In the genomic region with DNA sequence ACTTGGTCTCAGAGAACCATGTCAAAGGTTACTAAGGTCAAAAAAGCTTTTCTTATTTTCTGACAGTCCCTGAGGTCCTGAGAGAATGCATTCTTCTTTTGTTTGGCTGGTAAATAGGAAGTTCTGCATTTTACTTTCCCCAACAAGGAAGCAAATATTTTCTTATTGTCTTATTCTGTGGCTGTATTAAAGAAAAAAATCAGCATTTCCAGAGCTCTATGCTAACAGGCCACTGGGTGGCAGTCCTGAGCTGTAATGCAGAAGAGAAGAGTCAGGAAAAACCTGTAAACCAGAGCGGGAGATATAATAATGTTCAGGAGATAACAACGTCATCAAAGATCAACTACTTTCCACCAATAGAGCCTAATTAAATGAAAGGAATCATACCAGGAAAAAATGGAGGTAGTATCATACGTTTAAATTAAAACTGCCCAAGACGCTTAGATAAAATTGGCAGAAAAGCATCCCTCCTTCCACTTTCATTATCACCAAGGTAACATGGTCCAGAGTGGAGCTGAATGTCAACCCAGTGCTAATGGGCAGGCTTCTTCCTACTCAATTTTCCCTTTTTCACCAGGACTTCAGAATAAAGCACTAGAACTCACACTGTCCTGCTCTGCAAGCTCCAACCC, we compare ENCODE assay signal across 8 cellular contexts. TPM values are rescaled to one million over a fixed set of nuclear protein-coding genes. Genes with fewer than 3 reads are reported as not detected.
DNase-seq lines count a peak whose midpoint lies in the region; ATAC-seq and TF ChIP-seq lines count a peak whose summit lies in the region.

No MANE protein-coding gene starts in this region.

- POLR2A ChIA-PET in CD4-positive, alpha-beta T cell (lab: Charles Lee) = interaction anchor here (0.8 to 1.0 kb wide), 2 partner anchors 42 to 266 kb away, joined by 3 read pairs; no protein-coding TSS in a partner anchor
- POLR2A ChIA-PET in activated CD4-positive, alpha-beta T cell treated with anti-CD3 and anti-CD28 coated beads, Interleukin-2, amount 10 ng/mL, durations not matched to agents 7 days and 5 days (lab: Charles Lee) = no interaction called here

- peaks cover 11% of the 10 kb centered on the region for H3K4me1 Mint-ChIP-seq in CD4-positive, alpha-beta T cell (ENCODE audit: low read depth)
- H3K4me1 Mint-ChIP-seq in activated CD4-positive, alpha-beta T cell treated with anti-CD3 and anti-CD28 coated beads, Interleukin-2, amount 10 ng/mL, durations not matched to agents 7 days and 5 days = peaks cover 14% of the 10 kb centered on the region

- WGBS in lung, 2 donors = 10 to 11% methylated on average over 4 of the region's 4 CpGs

- no peaks in the 10 kb centered on the region for H3K36me3 ChIP-seq in lung (ENCODE audit: control insufficient read depth in 2 of 2, insufficient read depth in 2 of 2, low read length in 2 of 2)

- H3K27me3 Mint-ChIP-seq in CD4-positive, alpha-beta T cell = peaks cover 12% of the 10 kb centered on the region
- H3K27me3 Mint-ChIP-seq in activated CD4-positive, alpha-beta T cell treated with anti-CD3 and anti-CD28 coated beads, Interleukin-2, amount 10 ng/mL, durations not matched to agents 7 days and 5 days = peaks cover 2% of the 10 kb centered on the region

- H3K27ac ChIP-seq in CD4-positive, alpha-beta T cell (ENCODE audit: low read depth, low read length) = no peak overlapping the region
- no peak overlapping the region for H3K27ac ChIP-seq in lung (ENCODE audit: low read depth in 1 of 2, low read length in 1 of 2)

- ATAC-seq in CD4-positive, alpha-beta T cell (ENCODE audit: poor library complexity) = peak; percentile 69
- peak; percentile 51 for ATAC-seq in HG02885 (IDR thresholded peaks at IDR 0.05; ENCODE audit: poor library complexity, unreplicated experiment)
- ATAC-seq in lung (ENCODE audit: insufficient read depth, low FRiP score) = no peak
- no peak for ATAC-seq in GM19467 (IDR thresholded peaks at IDR 0.05; ENCODE audit: unreplicated experiment)

- no peaks in the 10 kb centered on the region for H3K9me3 Mint-ChIP-seq in CD4-positive, alpha-beta T cell
- no peaks in the 10 kb centered on the region for H3K9me3 Mint-ChIP-seq in activated CD4-positive, alpha-beta T cell treated with anti-CD3 and anti-CD28 coated beads, Interleukin-2, amount 10 ng/mL, durations not matched to agents 7 days and 5 days

- CTCF ChIA-PET in CD4-positive, alpha-beta T cell (lab: Charles Lee) = interaction anchor here (0.7 to 2.5 kb wide), 16 partner anchors 9 to 769 kb away, joined by 3 to 18 read pairs (median 4); no protein-coding TSS in a partner anchor
- CTCF ChIA-PET in activated CD4-positive, alpha-beta T cell treated with anti-CD3 and anti-CD28 coated beads, Interleukin-2, amount 10 ng/mL, durations not matched to agents 7 days and 5 days (lab: Charles Lee) = interaction anchor here (0.6 to 1.9 kb wide), 22 partner anchors 9 to 534 kb away, joined by 3 to 11 read pairs (median 4); no protein-coding TSS in a partner anchor

- H3K4me1 ChIP-seq in lung (ENCODE audit: control insufficient read depth in 2 of 2, insufficient read depth in 2 of 2, low read length in 2 of 2) = peaks cover 0 to 2% of the 10 kb centered on the region in 2 donors

- TF ChIP-seq CTCF in CD4-positive, alpha-beta T cell (IDR thresholded peaks at IDR 0.05) = peak; percentile 96
- TF ChIP-seq CTCF in lung (IDR thresholded peaks at IDR 0.05; ENCODE audit: control extremely low read depth, extremely low read depth) = peak; percentile 84

- intact Hi-C loops in CD4-positive, alpha-beta T cell (cut with DNase I, micrococcal nuclease) = loop anchor here (1.0 to 10.0 kb wide), 6 partner anchors 267 to 719 kb away; no protein-coding TSS in a partner anchor

- no peaks in the 10 kb centered on the region for H3K36me3 Mint-ChIP-seq in CD4-positive, alpha-beta T cell (ENCODE audit: low read depth)
- no peaks in the 10 kb centered on the region for H3K36me3 Mint-ChIP-seq in activated CD4-positive, alpha-beta T cell treated with anti-CD3 and anti-CD28 coated beads, Interleukin-2, amount 10 ng/mL, durations not matched to agents 7 days and 5 days (ENCODE audit: low read depth)

- peak; percentile 43 to 70 (median 51) for DNase-seq in CD4-positive, alpha-beta T cell
- peak; percentile 40 to 79 for DNase-seq in NCI-H526 (lab: John Stamatoyannopoulos, UW)
- peak; percentile 69 for DNase-seq in activated CD4-positive, alpha-beta T cell treated with anti-CD3 and anti-CD28 coated beads, Interleukin-2, amount 10 ng/mL, durations not matched to agents 7 days and 5 days
- DNase-seq in dedifferentiated amniotic fluid mesenchymal stem cell (ENCODE audit: extremely low spot score) = peak; percentile 74
- peak; percentile 54 for DNase-seq in lung (ENCODE audit: low spot score)
- peak; percentile 14 for DNase-seq in stimulated activated CD8-positive, alpha-beta memory T cell treated with anti-CD3 and anti-CD28 coated beads, Interleukin-12 subunit alpha, Interleukin-12 subunit beta, amount 100 ng/mL, for 24 hours (ENCODE audit: extremely low read depth)

- H3K4me3 Mint-ChIP-seq in CD4-positive, alpha-beta T cell = peak overlapping the region; percentile 52
- H3K4me3 Mint-ChIP-seq in activated CD4-positive, alpha-beta T cell treated with anti-CD3 and anti-CD28 coated beads, Interleukin-2, amount 10 ng/mL, durations not matched to agents 7 days and 5 days = peak overlapping the region; percentile 46

- no peak overlapping the region for H3K4me3 ChIP-seq in lung

- no peak overlapping the region for H3K27ac Mint-ChIP-seq in CD4-positive, alpha-beta T cell
- H3K27ac Mint-ChIP-seq in activated CD4-positive, alpha-beta T cell treated with anti-CD3 and anti-CD28 coated beads, Interleukin-2, amount 10 ng/mL, durations not matched to agents 7 days and 5 days = no peak overlapping the region

- H3K27me3 ChIP-seq in CD4-positive, alpha-beta T cell (ENCODE audit: control insufficient read depth, insufficient read depth, low read length) = no peaks in the 10 kb centered on the region
- H3K27me3 ChIP-seq in lung (ENCODE audit: control insufficient read depth, insufficient read depth) = no peaks in the 10 kb centered on the region

- no peaks in the 10 kb centered on the region for H3K9me3 ChIP-seq in CD4-positive, alpha-beta T cell (ENCODE audit: control insufficient read depth, low read length)
- H3K9me3 ChIP-seq in lung (ENCODE audit: control insufficient read depth in 2 of 2, insufficient read depth in 1 of 2, low read length in 1 of 2) = no peaks in the 10 kb centered on the region

RNA-seq across cellular contexts. Expression of a gene that starts 55.6 kb away (rescaled TPM):
- total RNA-seq in CD4-positive, alpha-beta T cell = 1 to 10 TPM; 3.9 to 4.7 TPM
- 1 to 10 TPM; 5.0 to 5.4 TPM for total RNA-seq in activated CD4-positive, alpha-beta T cell treated with anti-CD3 and anti-CD28 coated beads, Interleukin-2, amount 10 ng/mL, durations not matched to agents 7 days and 5 days
- 10 to 100 TPM; 36.5 to 38.3 TPM for total RNA-seq in lung
- polyA plus RNA-seq in lung = 10 to 100 TPM in 1 of 2 donors, 1 to 10 TPM in 1; 8.0 to 33.3 TPM

Comparison
In these comparisons a context has a peak if more than half of its experiments do, and no peak if none do; other contexts are left out.
1. ATAC-seq: peak in CD4-positive, alpha-beta T cell (single experiment) and HG02885 (single experiment); none in lung (single experiment) and GM19467 (single experiment).
2. DNase-seq: peak in every context shown above with its lines; median percentile 74 in dedifferentiated amniotic fluid mesenchymal stem cell; 69 in activated CD4-positive, alpha-beta T cell treated with anti-CD3 and anti-CD28 coated beads, Interleukin-2, amount 10 ng/mL, durations not matched to agents 7 days and 5 days; 60 in NCI-H526; 54 in lung; 51 in CD4-positive, alpha-beta T cell; 14 in stimulated activated CD8-positive, alpha-beta memory T cell treated with anti-CD3 and anti-CD28 coated beads, Interleukin-12 subunit alpha, Interleukin-12 subunit beta, amount 100 ng/mL, for 24 hours.
3. RNA of a gene that starts 55.6 kb away (total RNA-seq): 36.5 to 38.3 TPM in lung; 5.0 to 5.4 TPM in activated CD4-positive, alpha-beta T cell treated with anti-CD3 and anti-CD28 coated beads, Interleukin-2, amount 10 ng/mL, durations not matched to agents 7 days and 5 days and 3.9 to 4.7 TPM in CD4-positive, alpha-beta T cell; every median in the first group is over 4 times any median in the second.